In the genomic region with DNA sequence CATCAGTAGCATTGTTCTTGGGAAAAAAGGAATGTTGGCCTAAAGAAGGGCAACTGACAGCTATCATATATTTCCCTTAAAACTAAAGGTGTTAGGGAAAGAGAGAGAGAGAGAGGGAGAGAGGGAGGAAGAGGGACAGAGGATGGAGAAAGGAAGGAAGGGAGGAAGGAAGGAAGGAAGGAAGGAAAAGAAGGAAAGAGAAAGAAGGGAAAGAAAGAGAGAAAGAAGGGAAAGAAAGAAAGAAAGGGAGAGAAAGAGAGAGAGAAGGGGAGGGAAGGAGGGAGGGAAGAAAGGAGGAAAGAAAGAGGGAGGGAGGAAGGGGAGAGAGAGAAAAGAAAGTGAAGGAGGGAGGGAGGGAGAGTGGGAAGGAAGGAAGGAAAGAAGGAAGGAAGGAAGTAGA, we compare ENCODE assay signal across 9 cellular contexts. TPM values are rescaled to one million over a fixed set of nuclear protein-coding genes. Genes with fewer than 3 reads are reported as not detected.
"Had no signal": no experiment of that assay in that cellular context is flagged by ENCODE, and none has a peak within 500 bp of the region (broad histone marks: within the 10 kb centered on the region; RNA-seq: fewer than 3 reads in every experiment).

No MANE protein-coding gene starts in this region.

- H3K4me3 Mint-ChIP-seq: IgD-negative memory B cell had no signal

- H3K27me3 Mint-ChIP-seq: IgD-negative memory B cell had no signal

- H3K4me2 ChIP-seq: KMS-11 had no signal

- H3K27ac Mint-ChIP-seq: IgD-negative memory B cell had no signal

- H3K4me1 Mint-ChIP-seq: IgD-negative memory B cell had no signal

- FAIRE-seq: HTR-8/SVneo had no signal

- DNase-seq: IMR-90, Karpas-422, KBM-7, KG1 had no signal

- H3K36me3 Mint-ChIP-seq: IgD-negative memory B cell had no signal

- H3K9ac ChIP-seq: KMS-11 had no signal

- H3K9me3 Mint-ChIP-seq: IgD-negative memory B cell had no signal

- H3K27ac ChIP-seq: HL-60, KMS-11 had no signal

RNA-seq across cellular contexts. Expression of a gene that starts 37.7 kb away (rescaled TPM):
- total RNA-seq: HT-29, IMR-90 had no signal
- polyA plus RNA-seq: IgD-negative memory B cell, IMR-90 had no signal
